ENCODE assay signal across 8 cellular contexts in genomic region chr22:36237462-36238347, GRCh38. TPM values are rescaled to one million over a fixed set of nuclear protein-coding genes. Genes with fewer than 3 reads are reported as not detected.
DNase-seq lines count a peak whose midpoint lies in the region; ATAC-seq and TF ChIP-seq lines count a peak whose summit lies in the region.

No MANE protein-coding gene starts in this region.

- H4K20me1 ChIP-seq in HCT116 (ENCODE audit: insufficient read depth), result no peaks in the 10 kb centered on the region

- CTCF ChIA-PET in HCT116 (lab: Charles Lee), result interaction anchor here (0.6 kb wide), 1 partner anchor 244 kb away, joined by 5 read pairs; no protein-coding TSS in a partner anchor

- no peaks in the 10 kb centered on the region for H3K9me2 ChIP-seq in HCT116 (ENCODE audit: insufficient read depth)

- RAD21 ChIA-PET in HCT116 (lab: Charles Lee; ENCODE audit: low non-redundant PET in 1 of 2, low total read pairs in 2 of 2, uncharacterized antibody in 2 of 2, unreplicated experiment in 2 of 2), result no interaction called here

- TF ChIP-seq RAD21 in HCT116 (IDR thresholded peaks at IDR 0.05; ENCODE audit: low read depth) (no peak), liver (IDR thresholded peaks at IDR 0.05) (peak in 1 of 2 donors; percentile 23)

- peak overlapping the region; percentile 83 for H3K4me3 ChIP-seq in ACC112 (ENCODE audit: low read depth, low read length)
- H3K4me3 ChIP-seq in HCT116 (replicated peaks in 1 of 2; ENCODE audit: low read depth in 1 of 2, low read length in 2 of 2), result peak overlapping the region in 1 of 2 experiments; percentile 84; a peak in 3 of 4 replicates
- peak overlapping the region; percentile 70 to 81 for H3K4me3 ChIP-seq in ascending aorta
- peak overlapping the region; percentile 82 to 97 (median 94) for H3K4me3 ChIP-seq in liver (ENCODE audit: low read depth in 1 of 3, low read length in 3 of 3)
- no peak overlapping the region for H3K4me3 ChIP-seq in testis

- no peak overlapping the region for H2AFZ ChIP-seq in ACC112 (ENCODE audit: low read length, unreplicated experiment)
- no peak overlapping the region for H2AFZ ChIP-seq in HCT116 (ENCODE audit: low read depth, low read length, poor library complexity, severe bottlenecking)

- POLR2A ChIA-PET in HCT116 (lab: Charles Lee), result interaction anchor here (1.0 to 1.7 kb wide), 2 partner anchors 16 to 21 kb away, joined by 3 to 4 read pairs; no protein-coding TSS in a partner anchor

- H3K27ac ChIP-seq in ACC112 (ENCODE audit: low read depth, low read length) (peak overlapping the region; percentile 83), HCT116 (ENCODE audit: low read depth, low read length) (no peak overlapping the region), ascending aorta (peak overlapping the region; percentile 86 to 90), liver (ENCODE audit: low read depth in 1 of 2, low read length in 2 of 2) (peak overlapping the region; percentile 80 to 82), testis (peak overlapping the region; percentile 87 to 88)

- H3K27me3 ChIP-seq in ACC112 (ENCODE audit: insufficient read depth, low read length) (no peaks in the 10 kb centered on the region), HCT116 (ENCODE audit: insufficient read depth, low read length) (no peaks in the 10 kb centered on the region), ascending aorta (no peaks in the 10 kb centered on the region), liver (ENCODE audit: control insufficient read depth in 4 of 4, insufficient read depth in 4 of 4, low read length in 3 of 4) (no peaks in the 10 kb centered on the region), testis (no peaks in the 10 kb centered on the region)

- WGBS in liver, result 59% methylated on average over 12 of the region's 12 CpGs
- WGBS in testis, 2 donors, result 67 to 80% methylated on average over 11 to 12 of the region's 12 CpGs

- intact Hi-C loops in HCT116 (cut with micrococcal nuclease), result loop anchor here (5.0 kb wide), 1 partner anchor 40 kb away; no protein-coding TSS in a partner anchor
- intact Hi-C loops in ascending aorta (cut with DNase I), result loop anchor here (2.0 to 5.0 kb wide), 2 partner anchors 40 to 81 kb away; no protein-coding TSS in a partner anchor
- intact Hi-C loops in testis (cut with DNase I; ENCODE audit: low total_unique reads), result no loop called here

- peak overlapping the region; percentile 90 for H3K4me2 ChIP-seq in HCT116 (ENCODE audit: low read length)

- peaks cover 25% of the 10 kb centered on the region for H3K4me1 ChIP-seq in ACC112 (ENCODE audit: control insufficient read depth, insufficient read depth, low read length, unreplicated experiment)
- peaks cover 15 to 22% of the 10 kb centered on the region in 2 experiments; a peak in 3 of 4 replicates for H3K4me1 ChIP-seq in HCT116 (ENCODE audit: control insufficient read depth in 1 of 2, insufficient read depth in 2 of 2, low read length in 2 of 2)
- peaks cover 6 to 26% of the 10 kb centered on the region in 2 donors for H3K4me1 ChIP-seq in ascending aorta
- H3K4me1 ChIP-seq in liver (ENCODE audit: control insufficient read depth in 4 of 4, insufficient read depth in 4 of 4, low read length in 3 of 4), result peaks cover 7 to 53% (median 43%) of the 10 kb centered on the region in 4 donors
- peaks cover 31% of the 10 kb centered on the region for H3K4me1 ChIP-seq in testis

- BruUV-seq in HCT116 (replicated peaks; lab: Mats Ljungman, UMichigan), result no TSS peak

- ATAC-seq in HCT116 (no peak), GM18505 (IDR thresholded peaks at IDR 0.05; ENCODE audit: unreplicated experiment) (no peak)

- H3K9me3 ChIP-seq in HCT116 (ENCODE audit: control insufficient read depth in 1 of 2, insufficient read depth in 1 of 2, low read depth in 1 of 2, low read length in 2 of 2), result no peaks in the 10 kb centered on the region
- no peaks in the 10 kb centered on the region for H3K9me3 ChIP-seq in ascending aorta
- H3K9me3 ChIP-seq in liver (ENCODE audit: control insufficient read depth in 4 of 4, low read length in 3 of 4), result no peaks in the 10 kb centered on the region
- no peaks in the 10 kb centered on the region for H3K9me3 ChIP-seq in testis

- H3K79me2 ChIP-seq in ACC112 (ENCODE audit: control insufficient read depth, insufficient read depth, low read length, unreplicated experiment) (peaks cover 46% of the 10 kb centered on the region), HCT116 (ENCODE audit: insufficient read depth, low read length) (peaks cover 7% of the 10 kb centered on the region; the same call in 1 of the 2 replicates)

- TF ChIP-seq POLR2A in HCT116 (IDR thresholded peaks at IDR 0.05; ENCODE audit: borderline replicate concordance, extremely low read depth, insufficient read depth, insufficient read length) (no peak), testis (IDR thresholded peaks at IDR 0.05) (no peak), GM18505 (IDR thresholded peaks at IDR 0.05; ENCODE audit: borderline replicate concordance, extremely low read depth, insufficient read depth, insufficient read length) (no peak)

- H3K36me3 ChIP-seq in ACC112 (ENCODE audit: insufficient read depth, low read length) (peaks cover 13% of the 10 kb centered on the region), HCT116 (ENCODE audit: control insufficient read depth in 1 of 2, insufficient read depth in 2 of 2, low read length in 2 of 2) (no peaks in the 10 kb centered on the region), ascending aorta (peaks cover 7 to 8% of the 10 kb centered on the region in 2 donors), liver (ENCODE audit: control insufficient read depth in 4 of 4, insufficient read depth in 3 of 4, low read depth in 1 of 4, low read length in 3 of 4) (peaks cover 2 to 13% (median 8%) of the 10 kb centered on the region in 4 donors), testis (ENCODE audit: low read depth, missing control alignments) (no peaks in the 10 kb centered on the region)

- TF ChIP-seq CTCF in HCT116 (IDR thresholded peaks at IDR 0.05 in 2 of 3, conservative IDR thresholded peaks at IDR 0.05 in 1 of 3; ENCODE audit: borderline replicate concordance in 1 of 3, insufficient read depth in 1 of 3, low read depth in 2 of 3, low read length in 2 of 3), result no peak
- TF ChIP-seq CTCF in ascending aorta (IDR thresholded peaks at IDR 0.05), result no peak
- no peak for TF ChIP-seq CTCF in liver (IDR thresholded peaks at IDR 0.05; ENCODE audit: low read depth, low read length, missing input control)
- no peak for TF ChIP-seq CTCF in testis (IDR thresholded peaks at IDR 0.05)

- DNase-seq in HCT116 (ENCODE audit: low read depth, low spot score) (no peak), ascending aorta (ENCODE audit: low spot score in 2 of 2) (no peak), testis (no peak), NCI-H1092 treated with DMSO at 0.1 percent for 48 hours (lab: John Stamatoyannopoulos, UW) (no peak), NCI-H524 treated with DMSO at 0.1 percent for 48 hours (lab: John Stamatoyannopoulos, UW) (no peak)

- H3K9ac ChIP-seq in HCT116 (ENCODE audit: low read length) (peak overlapping the region; percentile 73), liver (ENCODE audit: low read depth in 1 of 2, low read length in 2 of 2) (peak overlapping the region; percentile 96 to 99)

TF ChIP-seq in HCT116, 20 proteins besides CTCF, POLR2A, EP300 and RAD21:
- TF ChIP-seq FOSL1 (IDR thresholded peaks at IDR 0.05; ENCODE audit: low read depth) (no peak), ZNF274 (IDR thresholded peaks at IDR 0.05; ENCODE audit: low read depth, low read length) (no peak), TCF7L2 (IDR thresholded peaks at IDR 0.05; ENCODE audit: borderline replicate concordance, extremely low read depth, insufficient read depth, insufficient read length) (no peak), EZH2phosphoT487 (IDR thresholded peaks at IDR 0.05; ENCODE audit: borderline replicate concordance) (no peak)

TF ChIP-seq in liver, 16 proteins besides CTCF, POLR2A, EP300 and RAD21 (continues in another document):
- TF ChIP-seq GABPA (IDR thresholded peaks at IDR 0.05 in 1 of 2, conservative IDR thresholded peaks at IDR 0.05 in 1 of 2), result no peak
- TF ChIP-seq ATF3 (IDR thresholded peaks at IDR 0.05), result no peak
- no peak for TF ChIP-seq FOXA1 (IDR thresholded peaks at IDR 0.05)
- TF ChIP-seq SP1 (IDR thresholded peaks at IDR 0.05), result peak; percentile 9
- TF ChIP-seq HNF4A (conservative IDR thresholded peaks at IDR 0.05), result peak; percentile 53 to 66
- no peak for TF ChIP-seq HNF4G (IDR thresholded peaks at IDR 0.05)
- TF ChIP-seq TAF1 (conservative IDR thresholded peaks at IDR 0.05), result no peak
- TF ChIP-seq NR2F2 (IDR thresholded peaks at IDR 0.05), result peak; percentile 12
- TF ChIP-seq MAX (IDR thresholded peaks at IDR 0.05), result no peak

RNA-seq across cellular contexts. Expression of gene APOL2, which starts 1.6 kb away (rescaled TPM):
- total RNA-seq in HCT116 (2021; ENCODE audit: unreplicated experiment) (9.9 TPM), ascending aorta (34.3 TPM), liver (10 to 100 TPM; 14.3 to 77.2 TPM), testis (10 to 100 TPM; 19.5 to 34.5 TPM)
- polyA plus RNA-seq in HCT116 (2012), result 5.9 and 7.9 TPM in 2 replicates
- polyA plus RNA-seq in liver (10 to 100 TPM; 20.0 to 23.4 TPM), testis (ENCODE audit: insufficient read depth, low read depth, low replicate concordance) (16.6 TPM)

RNA-seq across cellular contexts. Expression of gene APOL1, which starts 15.2 kb away (rescaled TPM):
- total RNA-seq in HCT116 (2021; ENCODE audit: unreplicated experiment) (0.30 TPM), ascending aorta (30.1 TPM), liver (100 to 1,000 TPM in 1 of 2 donors, 1 to 10 TPM in 1; 7.7 to 129 TPM), testis (1 to 10 TPM; 5.0 to 9.4 TPM)
- 0.14 and 0.17 TPM in 2 replicates for polyA plus RNA-seq in HCT116 (2012)
- polyA plus RNA-seq in liver (10 to 100 TPM; 57.7 to 61.3 TPM), testis (ENCODE audit: insufficient read depth, low read depth, low replicate concordance) (24.4 TPM)

RNA-seq across cellular contexts. Expression of gene APOL4, which starts 36.1 kb away (rescaled TPM):
- not detected for total RNA-seq in HCT116 (2021; ENCODE audit: unreplicated experiment)
- not detected in 2 replicates for polyA plus RNA-seq in HCT116 (2012)
- total RNA-seq in ascending aorta, result not detected
- total RNA-seq in liver, result 1 to 10 TPM; 1.5 to 2.3 TPM
- polyA plus RNA-seq in liver, result 1 to 10 TPM in 1 of 2 donors, under 1 TPM in 1; 0.59 to 2.2 TPM
- 1 to 10 TPM in 1 of 2 donors, under 1 TPM in 1; 0.55 to 4.3 TPM for total RNA-seq in testis
- 4.3 TPM for polyA plus RNA-seq in testis (ENCODE audit: insufficient read depth, low read depth, low replicate concordance)

Comparison
In these comparisons a context has a peak if more than half of its experiments do, and no peak if none do; other contexts are left out.
1. H3K4me3 ChIP-seq: peak in ACC112 (single experiment), ascending aorta (2 of 2) and liver (3 of 3); none in testis (0 of 2).